13 cellular contexts compared by ENCODE assay signal in genomic region chr18:21278218-21278617, GRCh38. TPM values are rescaled to one million over a fixed set of nuclear protein-coding genes. Genes with fewer than 3 reads are reported as not detected.
"Had no signal": no experiment of that assay in that cellular context is flagged by ENCODE, and none has a peak within 500 bp of the region (broad histone marks: within the 10 kb centered on the region; RNA-seq: fewer than 3 reads in every experiment).

No MANE protein-coding gene starts in this region.

RNA-seq across cellular contexts. Expression of gene GREB1L, which starts 36.2 kb away (rescaled TPM):
- total RNA-seq: activated B cell treated with CpG ODN at 0.5 μM for 24 hours; activated CD4-positive, alpha-beta memory T cell treated with anti-CD3 and anti-CD28 coated beads for 36 hours; activated CD4-positive, alpha-beta memory T cell treated with anti-CD3 and anti-CD28 coated beads, Interleukin-2, amount 10 ng/mL, durations not matched to agents 7 days and 5 days; activated CD4-positive, alpha-beta T cell treated with anti-CD3 and anti-CD28 coated beads for 36 hours; activated CD4-positive, alpha-beta T cell treated with anti-CD3 and anti-CD28 coated beads, Interleukin-2, amount 10 ng/mL, durations not matched to agents 24 days and 14 days; activated CD4-positive, alpha-beta T cell treated with anti-CD3 and anti-CD28 coated beads, Interleukin-2, amount 10 ng/mL, durations not matched to agents 7 days and 5 days; activated CD8-positive, alpha-beta memory T cell treated with anti-CD3 and anti-CD28 coated beads for 36 hours; activated CD8-positive, alpha-beta memory T cell treated with anti-CD3 and anti-CD28 coated beads, Interleukin-2, amount 10 ng/mL, durations not matched to agents 7 days and 5 days; activated CD8-positive, alpha-beta T cell treated with anti-CD3 and anti-CD28 coated beads for 36 hours; activated CD8-positive, alpha-beta T cell treated with anti-CD3 and anti-CD28 coated beads, Interleukin-2, amount 10 ng/mL, durations not matched to agents 7 days and 5 days; T-helper 1 cell treated with Interleukin-12 subunit alpha and Interleukin-12 subunit beta and Interleukin-4 antibody, amounts not matched to agents 30 ng/mL and 1 ng/mL, for 36 hours; T-helper 17 cell; T-helper 2 cell treated with Interferon-gamma antibody and Interleukin-4, amounts not matched to agents 100 ng/mL and 5 ng/mL, for 36 hours had no signal
